In the genomic region with DNA sequence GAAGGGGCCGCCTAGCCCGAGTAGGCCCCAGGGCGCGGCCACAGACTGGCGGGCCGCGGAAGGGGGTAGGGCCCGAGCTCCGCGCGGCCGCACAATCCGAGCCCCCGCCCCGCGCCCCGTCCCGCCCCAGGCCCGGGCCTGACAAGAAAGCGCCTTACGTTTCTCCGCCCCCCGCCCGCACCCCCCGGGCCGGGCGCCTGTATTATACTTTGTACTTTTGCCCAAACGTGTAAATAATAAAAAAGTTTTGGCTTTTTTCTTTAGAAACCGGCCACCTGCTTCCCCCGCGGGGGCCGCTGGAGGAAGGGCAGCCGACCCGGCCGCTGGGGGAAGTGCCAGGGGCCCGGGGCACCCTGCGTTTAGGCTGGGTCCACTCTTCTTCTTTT, we compare ENCODE assay signal across 18 cellular contexts. TPM values are rescaled to one million over a fixed set of nuclear protein-coding genes. Genes with fewer than 3 reads are reported as not detected.
DNase-seq lines count a peak whose midpoint lies in the region; ATAC-seq and TF ChIP-seq lines count a peak whose summit lies in the region.
"Had no signal": no experiment of that assay in that cellular context is flagged by ENCODE, and none has a peak within 500 bp of the region (broad histone marks: within the 10 kb centered on the region; RNA-seq: fewer than 3 reads in every experiment).

No MANE protein-coding gene starts in this region.

- H2BK15ac ChIP-seq in IMR-90 (ENCODE audit: low read depth, low read length), result no peak overlapping the region

- no peak overlapping the region for H3K4ac ChIP-seq in IMR-90 (ENCODE audit: low read depth, low read length)

- peaks cover 99% of the 10 kb centered on the region for H3K27me3 ChIP-seq in IMR-90 (ENCODE audit: control insufficient read depth, insufficient read depth, low read length)
- peaks cover 95% of the 10 kb centered on the region for H3K27me3 ChIP-seq in iPS-15b (ENCODE audit: control insufficient read depth, insufficient read depth, low read length)
- H3K27me3 ChIP-seq in spleen (replicated peaks in 1 of 7), result peaks cover 44 to 100% (median 98%) of the 10 kb centered on the region in 7 donors

- H3K4me2 ChIP-seq in IMR-90 (ENCODE audit: low read depth, low read length), result no peak overlapping the region

- in situ Hi-C loops in IMR-90 (cut with MboI; ENCODE audit: low sequenced_read_pairs), result no loop called here
- in situ Hi-C loops in G401 (cut with HindIII; ENCODE audit: low sequenced_read_pairs), result no loop called here

- no peaks in the 10 kb centered on the region for H3K9me3 ChIP-seq in ES-I3 (ENCODE audit: control insufficient read depth, insufficient read depth, low read length)
- H3K9me3 ChIP-seq in IMR-90 (ENCODE audit: control insufficient read depth, insufficient read depth, low read length), result peaks cover 18% of the 10 kb centered on the region
- no peaks in the 10 kb centered on the region for H3K9me3 ChIP-seq in iPS-15b (ENCODE audit: control insufficient read depth, insufficient read depth, low read length)
- H3K9me3 ChIP-seq in spleen, result no peaks in the 10 kb centered on the region
- H3K9me3 ChIP-seq: Peyer's patch, vagina had no signal

- TF ChIP-seq RAD21 in IMR-90 (IDR thresholded peaks at IDR 0.05; ENCODE audit: low read length), result no peak

- no peaks in the 10 kb centered on the region for H3K36me3 ChIP-seq in ES-I3 (ENCODE audit: insufficient read depth, low read length)
- H3K36me3 ChIP-seq in IMR-90 (ENCODE audit: control insufficient read depth, insufficient read depth, low read length), result no peaks in the 10 kb centered on the region
- H3K36me3 ChIP-seq in iPS-15b (ENCODE audit: control insufficient read depth, insufficient read depth, low read length), result no peaks in the 10 kb centered on the region
- H3K36me3 ChIP-seq in spleen, result no peaks in the 10 kb centered on the region
- H3K36me3 ChIP-seq: Peyer's patch, vagina had no signal

- no peak overlapping the region for H4K8ac ChIP-seq in IMR-90 (ENCODE audit: low read depth in 2 of 2, low read length in 2 of 2)

- H2AK9ac ChIP-seq in IMR-90 (replicated peaks; ENCODE audit: low read depth, low read length, poor library complexity), result no peak overlapping the region

- no peak overlapping the region for H4K91ac ChIP-seq in IMR-90 (ENCODE audit: insufficient read depth, low read depth, low read length)

- intact Hi-C loops in IMR-90 (cut with micrococcal nuclease), result no loop called here
- intact Hi-C loops in spleen (cut with DNase I; ENCODE audit: low total_unique reads), result no loop called here

- no peaks in the 10 kb centered on the region for H3K79me1 ChIP-seq in IMR-90 (ENCODE audit: low read depth in 1 of 2, low read length in 2 of 2)

- no peak overlapping the region for H4K5ac ChIP-seq in IMR-90 (ENCODE audit: low read depth, low read length)

- H3K4me1 ChIP-seq in ES-I3 (ENCODE audit: insufficient read depth, low read length), result peaks cover 8% of the 10 kb centered on the region
- peaks cover 3% of the 10 kb centered on the region; the same call in 1 of the 2 replicates for H3K4me1 ChIP-seq in IMR-90 (ENCODE audit: control insufficient read depth, insufficient read depth, low read length)
- peaks cover 5% of the 10 kb centered on the region for H3K4me1 ChIP-seq in iPS-15b (ENCODE audit: control insufficient read depth, insufficient read depth, low read length)
- peaks cover 25 to 92% (median 75%) of the 10 kb centered on the region in 6 donors for H3K4me1 ChIP-seq in spleen

- no TSS peak for BruUV-seq in IMR-90 (replicated peaks; lab: Mats Ljungman, UMichigan)

- peaks cover 9% of the 10 kb centered on the region for H4K20me1 ChIP-seq in IMR-90 (ENCODE audit: insufficient read depth, low read length)

- no peak overlapping the region for H3K23ac ChIP-seq in IMR-90 (ENCODE audit: low read depth, low read length)

- H3K4me3 ChIP-seq in IMR-90 (ENCODE audit: insufficient read depth, low read depth, low read length), result no peak overlapping the region
- H3K4me3 ChIP-seq in iPS-15b (ENCODE audit: low read depth, low read length), result peak overlapping the region; percentile 35
- peak overlapping the region in 7 of 8 donors; percentile 5 to 60 (median 25) for H3K4me3 ChIP-seq in spleen

- TF ChIP-seq CTCF in IMR-90 (conservative IDR thresholded peaks at IDR 0.05; ENCODE audit: low read depth, low read length) (no peak), spleen (IDR thresholded peaks at IDR 0.05 in 8 of 11, conservative IDR thresholded peaks at IDR 0.05 in 3 of 11) (no peak)

- H2BK20ac ChIP-seq in IMR-90 (ENCODE audit: low read depth, low read length), result no peak overlapping the region

- no peak overlapping the region for H2BK120ac ChIP-seq in IMR-90 (ENCODE audit: low read depth, low read length)

- CTCF ChIA-PET in IMR-90 (lab: Yijun Ruan, JAX), result no interaction called here

- no peak overlapping the region for H3K18ac ChIP-seq in IMR-90 (ENCODE audit: low read depth, low read length)

- WGBS in IMR-90 (ENCODE audit: extremely low coverage in 2 of 2, insufficient read length in 1 of 2), 2 experiments, result no CpG with 5 or more reads among the region's 37 CpGs
- WGBS in spleen, 5 donors, result 2 to 9% (median 3%) methylated on average over 10 to 37 of the region's 37 CpGs

- no peak for TF ChIP-seq POLR2A in IMR-90 (IDR thresholded peaks at IDR 0.05; ENCODE audit: low read depth, low read length)
- TF ChIP-seq POLR2A in spleen (IDR thresholded peaks at IDR 0.05), result no peak

- H2AK5ac ChIP-seq in IMR-90 (ENCODE audit: low read depth, low read length), result no peak overlapping the region

- ATAC-seq in IMR-90 (ENCODE audit: low read depth) (peak; percentile 6), GM18873 (IDR thresholded peaks at IDR 0.05; ENCODE audit: low FRiP score, unreplicated experiment) (no peak)
- ATAC-seq: sciatic nerve had no signal

- no peak overlapping the region for H3K56ac ChIP-seq in IMR-90 (ENCODE audit: extremely low read depth, insufficient read depth, low read length)

- no peak overlapping the region for H3K27ac ChIP-seq in IMR-90 (ENCODE audit: insufficient read depth, low read length)
- H3K27ac ChIP-seq in spleen, result no peak overlapping the region
- H3K27ac ChIP-seq: Peyer's patch, vagina had no signal

- H2BK5ac ChIP-seq in IMR-90 (ENCODE audit: low read depth, low read length, poor library complexity, severe bottlenecking), result no peak overlapping the region

- H3K9ac ChIP-seq in ES-I3 (ENCODE audit: low read depth, low read length) (peak overlapping the region; percentile 39; the same call in 1 of the 2 replicates), IMR-90 (ENCODE audit: low read depth, low read length) (no peak overlapping the region), iPS-15b (ENCODE audit: low read depth, low read length) (no peak overlapping the region)

- no peak overlapping the region for H2AFZ ChIP-seq in IMR-90 (replicated peaks; ENCODE audit: low read length, poor library complexity)

- no peak for DNase-seq in IMR-90
- no peak for DNase-seq in spleen
- DNase-seq in NCI-H1048 (lab: John Stamatoyannopoulos, UW), result no peak
- no peak for DNase-seq in G401 (ENCODE audit: low spot score)
- DNase-seq: aorta; Peyer's patch; stimulated activated CD4-positive, alpha-beta T cell treated with anti-CD3 and anti-CD28 coated beads, Interleukin-4, amount 100 ng/mL, for 24 hours; SW 1271 had no signal

- no peak overlapping the region for H3K14ac ChIP-seq in IMR-90 (replicated peaks; ENCODE audit: low read depth, low read length)

- H3K9me1 ChIP-seq in IMR-90 (ENCODE audit: insufficient read depth, low read length), result no peaks in the 10 kb centered on the region

- dilution Hi-C loops in IMR-90 (cut with HindIII; ENCODE audit: low sequenced_read_pairs, unreplicated experiment), result no loop called here

- POLR2A ChIA-PET in IMR-90 (lab: Charles Lee; ENCODE audit: unreplicated experiment), result no interaction called here

TF ChIP-seq in IMR-90, 13 proteins besides CTCF, POLR2A, EP300 and RAD21:
- no peak for TF ChIP-seq FOS (IDR thresholded peaks at IDR 0.05; ENCODE audit: low read depth, low read length)
- TF ChIP-seq CEBPB (IDR thresholded peaks at IDR 0.05; ENCODE audit: low read depth, low read length), result no peak
- no peak for TF ChIP-seq SMC3 (IDR thresholded peaks at IDR 0.05; ENCODE audit: low read depth, low read length)
- no peak for TF ChIP-seq CHD1 (IDR thresholded peaks at IDR 0.05; ENCODE audit: low read depth, low read length)
- TF ChIP-seq NFE2L2 (IDR thresholded peaks at IDR 0.05; ENCODE audit: low read depth, low read length), result no peak
- TF ChIP-seq, protein P1, sequence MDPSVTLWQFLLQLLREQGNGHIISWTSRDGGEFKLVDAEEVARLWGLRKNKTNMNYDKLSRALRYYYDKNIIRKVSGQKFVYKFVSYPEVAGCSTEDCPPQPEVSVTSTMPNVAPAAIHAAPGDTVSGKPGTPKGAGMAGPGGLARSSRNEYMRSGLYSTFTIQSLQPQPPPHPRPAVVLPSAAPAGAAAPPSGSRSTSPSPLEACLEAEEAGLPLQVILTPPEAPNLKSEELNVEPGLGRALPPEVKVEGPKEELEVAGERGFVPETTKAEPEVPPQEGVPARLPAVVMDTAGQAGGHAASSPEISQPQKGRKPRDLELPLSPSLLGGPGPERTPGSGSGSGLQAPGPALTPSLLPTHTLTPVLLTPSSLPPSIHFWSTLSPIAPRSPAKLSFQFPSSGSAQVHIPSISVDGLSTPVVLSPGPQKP (IDR thresholded peaks at IDR 0.05; ENCODE audit: borderline replicate concordance, low read depth, low read length), result no peak
- no peak for TF ChIP-seq RFX5 (IDR thresholded peaks at IDR 0.05; ENCODE audit: low read depth, low read length)
- no peak for TF ChIP-seq MAZ (IDR thresholded peaks at IDR 0.05; ENCODE audit: borderline replicate concordance, low read depth, low read length)
- TF ChIP-seq BHLHE40 (IDR thresholded peaks at IDR 0.05; ENCODE audit: low read depth, low read length), result no peak

RNA-seq across cellular contexts. Expression of gene TLX3, which starts 2.6 kb away (rescaled TPM):
- total RNA-seq in IMR-90 (2012; rRNA removed), result not detected in 2 replicates
- not detected in 2 replicates for polyA plus RNA-seq in IMR-90 (2012; rRNA removed)
- not detected in 2 replicates for polyA plus RNA-seq in IMR-90 (2012; cell fraction: cytosol; rRNA removed)
- polyA plus RNA-seq in IMR-90 (2012; cell fraction: nucleus; rRNA removed; ENCODE audit: low replicate concordance), result not detected in 2 replicates
- total RNA-seq in spleen, result not detected
- not detected for polyA plus RNA-seq in spleen
- total RNA-seq in G401 (2014; rRNA removed; shearing (Covaris generic)), result not detected in 2 replicates
- total RNA-seq: activated CD8-positive, alpha-beta memory T cell treated with anti-CD3 and anti-CD28 coated beads for 36 hours; activated T-helper 2 cell treated with anti-CD3 and anti-CD28 coated beads, Interferon-gamma antibody, Interleukin-2, Interleukin-4, amounts not matched to agents 10 μg/mL and 5 μg/mL and 100 μg/mL, durations not matched to agents 14 hours and 24 hours and 36 hours; aorta; fibroblast of lung; mammary epithelial cell; Peyer's patch; sciatic nerve; vagina had no signal
- polyA plus RNA-seq: aorta, CD14-positive monocyte, fibroblast of lung, mammary epithelial cell had no signal
